ENCODE assay signal across 25 cellular contexts in genomic region chr12:5921027-5921909, GRCh38. TPM values are rescaled to one million over a fixed set of nuclear protein-coding genes. Genes with fewer than 3 reads are reported as not detected.
A peak's percentile ranks its signal among the peaks of the same experiment; 100 is the strongest.
DNase-seq lines count a peak whose midpoint lies in the region; ATAC-seq and TF ChIP-seq lines count a peak whose summit lies in the region.
"Had no signal": no experiment of that assay in that cellular context is flagged by ENCODE, and none has a peak within 500 bp of the region (broad histone marks: within the 10 kb centered on the region; RNA-seq: fewer than 3 reads in every experiment).

No MANE protein-coding gene starts in this region.

- H3K9me3 Mint-ChIP-seq in H9, result no peaks in the 10 kb centered on the region; a peak in 1 of 5 replicates
- H3K9me3 Mint-ChIP-seq: IgD-negative memory B cell had no signal

- H2BK15ac ChIP-seq in H9 (ENCODE audit: low read depth, low read length), result no peak overlapping the region
- no peak overlapping the region for H2BK15ac ChIP-seq in mesendoderm (replicated peaks; ENCODE audit: low read depth)

- no peak overlapping the region for H2AFZ ChIP-seq in H9 (ENCODE audit: low read length)
- H2AFZ ChIP-seq: PC-9 had no signal

- H3K27me3 ChIP-seq in H9 (ENCODE audit: insufficient read depth, low read length) (no peaks in the 10 kb centered on the region), mesendoderm (ENCODE audit: insufficient read depth, low read length, poor library complexity) (no peaks in the 10 kb centered on the region), sigmoid colon (no peaks in the 10 kb centered on the region)
- H3K27me3 ChIP-seq: SJCRH30 had no signal

- H3K9ac ChIP-seq in H9 (ENCODE audit: extremely low read depth, insufficient read length, low read length) (no peak overlapping the region), mesendoderm (ENCODE audit: low read length) (no peak overlapping the region)
- H3K9ac ChIP-seq: KMS-11 had no signal

- TF ChIP-seq EP300 in sigmoid colon (IDR thresholded peaks at IDR 0.05), result no peak

- DNase-seq in H9 (no peak), coronary artery (ENCODE audit: low spot score) (peak; percentile 33), mesendoderm (no peak), sigmoid colon (peak; percentile 49), mucosa of descending colon (no peak)
- DNase-seq: Calu3, DMS79 treated with DMSO at 0.1 percent for 48 hours, GF-D8, GOT3, MM.1S, NCI-H1048, NCI-H1694 treated with DMSO at 0.1 percent for 48 hours, NCI-H2081, NCI-H2227 treated with DMSO at 0.1 percent for 48 hours, NCI-H526 treated with DMSO at 0.1 percent for 48 hours, PC-9, SJCRH30 had no signal

- ATAC-seq in GM18858 (IDR thresholded peaks at IDR 0.05; ENCODE audit: unreplicated experiment) (no peak), mucosa of descending colon (no peak), GM21825 (IDR thresholded peaks at IDR 0.05; ENCODE audit: unreplicated experiment) (no peak)
- ATAC-seq: HCT116, Right ventricle myocardium inferior, SK-N-SH treated with all-trans-retinoic acid at 6 μM for 48 hours had no signal

- no peak overlapping the region for H3K23ac ChIP-seq in H9 (ENCODE audit: insufficient read length, low read depth, low read length)
- peak overlapping the region; percentile 94 for H3K23ac ChIP-seq in mesendoderm (ENCODE audit: low read length)

- peak overlapping the region in 2 of 3 experiments; percentile 46 to 80; a peak in 2 of 7 replicates for H3K27ac Mint-ChIP-seq in H9

- H3K79me1 ChIP-seq in H9 (ENCODE audit: insufficient read depth, low read depth, low read length, poor library complexity, severe bottlenecking), result no peaks in the 10 kb centered on the region
- H3K79me1 ChIP-seq in mesendoderm (ENCODE audit: low read length), result no peaks in the 10 kb centered on the region

- H4K8ac ChIP-seq in H9 (replicated peaks; ENCODE audit: insufficient read length, low read depth, low read length) (no peak overlapping the region), mesendoderm (ENCODE audit: low read depth, low read length) (no peak overlapping the region)

- H3K9me3 ChIP-seq in H9 (ENCODE audit: control insufficient read depth, low read depth, low read length), result no peaks in the 10 kb centered on the region
- no peaks in the 10 kb centered on the region for H3K9me3 ChIP-seq in sigmoid colon
- no peaks in the 10 kb centered on the region for H3K9me3 ChIP-seq in mucosa of descending colon
- H3K9me3 ChIP-seq: SJCRH30 had no signal

- no peak overlapping the region for H2BK20ac ChIP-seq in H9 (ENCODE audit: low read depth, low read length, poor library complexity, severe bottlenecking)

- peaks cover 0 to 3% (median 0%) of the 10 kb centered on the region in 3 experiments; a peak in 2 of 7 replicates for H3K36me3 Mint-ChIP-seq in H9 (ENCODE audit: insufficient read depth in 1 of 3, low read depth in 3 of 3)

- no peak overlapping the region for H2BK12ac ChIP-seq in H9 (ENCODE audit: insufficient read length, low read depth, low read length)

- no peaks in the 10 kb centered on the region for H3K4me1 ChIP-seq in H9 (ENCODE audit: insufficient read depth, low read length)
- no peaks in the 10 kb centered on the region for H3K4me1 ChIP-seq in mesendoderm (ENCODE audit: control insufficient read depth, low read depth, low read length)
- H3K4me1 ChIP-seq in sigmoid colon, result no peaks in the 10 kb centered on the region
- H3K4me1 ChIP-seq in mucosa of descending colon (ENCODE audit: low read depth), result no peaks in the 10 kb centered on the region
- H3K4me1 ChIP-seq: SJCRH30 had no signal

- H4K91ac ChIP-seq in H9 (ENCODE audit: insufficient read length, low read depth, low read length), result no peak overlapping the region

- no peak overlapping the region for H3T11ph ChIP-seq in H9 (ENCODE audit: low read length)

- H3K56ac ChIP-seq in H9 (ENCODE audit: insufficient read length, low read depth, low read length) (no peak overlapping the region), mesendoderm (ENCODE audit: low read length) (no peak overlapping the region)

- no peak overlapping the region; a peak in 1 of 5 replicates for H3K4me3 Mint-ChIP-seq in H9
- H3K4me3 Mint-ChIP-seq: IgD-negative memory B cell had no signal

- H3K27ac ChIP-seq in H9 (ENCODE audit: insufficient read length, low read depth, low read length) (no peak overlapping the region), coronary artery (no peak overlapping the region), mesendoderm (ENCODE audit: low read depth, low read length) (no peak overlapping the region), sigmoid colon (no peak overlapping the region)
- H3K27ac ChIP-seq: KMS-11, PC-9, SJCRH30 had no signal

- H2AK5ac ChIP-seq in H9 (ENCODE audit: insufficient read length, low read length) (no peak overlapping the region), mesendoderm (ENCODE audit: low read length) (no peak overlapping the region)

- H3K79me2 ChIP-seq in H9 (ENCODE audit: insufficient read depth, low read length) (no peaks in the 10 kb centered on the region), mesendoderm (ENCODE audit: control insufficient read depth, insufficient read depth, low read length) (no peaks in the 10 kb centered on the region)

- no peaks in the 10 kb centered on the region for H4K20me1 ChIP-seq in H9 (ENCODE audit: control insufficient read depth, insufficient read depth, insufficient read length)

- H3K36me3 ChIP-seq in mesendoderm (ENCODE audit: control insufficient read depth, insufficient read depth, low read length) (no peaks in the 10 kb centered on the region), sigmoid colon (no peaks in the 10 kb centered on the region), mucosa of descending colon (ENCODE audit: low read depth) (no peaks in the 10 kb centered on the region)
- H3K36me3 ChIP-seq: SJCRH30 had no signal

- H3K4me2 ChIP-seq in H9 (ENCODE audit: insufficient read depth, insufficient read length, low read length) (no peak overlapping the region), mesendoderm (ENCODE audit: low read length) (no peak overlapping the region)
- H3K4me2 ChIP-seq: KMS-11, PC-9 had no signal

- H2BK120ac ChIP-seq in H9 (ENCODE audit: low read depth, low read length, poor library complexity, severe bottlenecking), result no peak overlapping the region
- no peak overlapping the region for H2BK120ac ChIP-seq in mesendoderm (ENCODE audit: low read depth, low read length)

- WGBS in H9 (ENCODE audit: extremely low coverage, insufficient read length, low lambda C conversion rate), result no CpG with 5 or more reads among the region's 25 CpGs
- no CpG with 5 or more reads among the region's 25 CpGs for WGBS in mesendoderm (ENCODE audit: extremely low coverage, insufficient coverage, low lambda C conversion rate)
- 93 to 94% methylated on average over 25 of the region's 25 CpGs for WGBS in sigmoid colon, 2 donors

- H3K14ac ChIP-seq in H9 (ENCODE audit: insufficient read depth, low read length), result no peak overlapping the region

- H3K4me3 ChIP-seq in coronary artery, result no peak overlapping the region
- no peak overlapping the region for H3K4me3 ChIP-seq in mesendoderm (ENCODE audit: low read length)
- no peak overlapping the region for H3K4me3 ChIP-seq in sigmoid colon
- no peak overlapping the region for H3K4me3 ChIP-seq in mucosa of descending colon
- H3K4me3 ChIP-seq: PC-9, SJCRH30 had no signal

- TF ChIP-seq POLR2A in sigmoid colon (IDR thresholded peaks at IDR 0.05), result no peak

- TF ChIP-seq CTCF in H9 (conservative IDR thresholded peaks at IDR 0.05) (no peak), coronary artery (IDR thresholded peaks at IDR 0.05) (no peak), sigmoid colon (IDR thresholded peaks at IDR 0.05) (no peak), mucosa of descending colon (IDR thresholded peaks at IDR 0.05) (no peak)

- no peaks in the 10 kb centered on the region for H3K23me2 ChIP-seq in H9 (ENCODE audit: insufficient read length, low read depth, low read length, poor library complexity, severe bottlenecking)

- H4K5ac ChIP-seq in H9 (ENCODE audit: insufficient read length, low read depth, low read length), result no peak overlapping the region
- no peak overlapping the region for H4K5ac ChIP-seq in mesendoderm (ENCODE audit: low read length)

- H3K4me1 Mint-ChIP-seq in H9, result peaks cover 13 to 16% of the 10 kb centered on the region in 2 experiments
- H3K4me1 Mint-ChIP-seq: IgD-negative memory B cell had no signal

- H3K27me3 Mint-ChIP-seq in H9 (ENCODE audit: low read depth), result peaks cover 2% of the 10 kb centered on the region; the same call in 1 of the 2 replicates

- no peak overlapping the region for H3K18ac ChIP-seq in H9 (ENCODE audit: insufficient read length, low read depth, low read length)
- H3K18ac ChIP-seq in mesendoderm (ENCODE audit: low read length), result no peak overlapping the region

- no peak overlapping the region for H2BK5ac ChIP-seq in H9 (ENCODE audit: insufficient read length, low read length)
- H2BK5ac ChIP-seq in mesendoderm (ENCODE audit: low read length), result no peak overlapping the region

- intact Hi-C loops in sigmoid colon (cut with DNase I) (no loop called here), mucosa of descending colon (cut with DNase I, micrococcal nuclease) (no loop called here)

- H3K4ac ChIP-seq in H9 (ENCODE audit: low read depth, low read length) (no peak overlapping the region), mesendoderm (ENCODE audit: low read depth, low read length) (no peak overlapping the region)

RNA-seq across cellular contexts. Expression of gene ANO2, which starts 23.8 kb away (rescaled TPM):
- total RNA-seq in H9 (2021) (3.8 and 4.2 TPM in 2 replicates), sigmoid colon (1 to 10 TPM; 1.4 to 4.3 (median 2.7) TPM), mucosa of descending colon (1 to 10 TPM in 2 of 3 donors, under 1 TPM in 1; 0.58 to 5.1 (median 3.1) TPM)
- polyA plus RNA-seq in mesendoderm (2013, experiment 1 of 2), result 2.2 TPM
- polyA plus RNA-seq in mesendoderm (2013, experiment 2 of 2), result 2.4 TPM
- 1 to 10 TPM in 1 of 3 donors, under 1 TPM in 1, not detected in 1; 0.46 to 1.2 TPM for polyA plus RNA-seq in sigmoid colon
- total RNA-seq: Calu3, NCI-H460, PC-9 had no signal
- polyA plus RNA-seq: IgD-negative memory B cell had no signal

Comparison
In these comparisons a context has a peak if more than half of its experiments do, and no peak if none do; other contexts are left out.
1. DNase-seq: peak in coronary artery (single experiment) and sigmoid colon (single experiment); none in H9 (single experiment), mesendoderm (single experiment) and mucosa of descending colon (0 of 3).